In genomic region chr17:75137762-75138161, GRCh38 we compare ENCODE assay signal across 1 cellular context. TPM values are rescaled to one million over a fixed set of nuclear protein-coding genes. Genes with fewer than 3 reads are reported as not detected.
"Had no signal": no experiment of that assay in that cellular context is flagged by ENCODE, and none has a peak within 500 bp of the region (broad histone marks: within the 10 kb centered on the region; RNA-seq: fewer than 3 reads in every experiment).

No MANE protein-coding gene starts in this region.

RNA-seq across cellular contexts. Expression of gene SLC16A5, which starts 50.0 kb away (rescaled TPM):
- total RNA-seq: SK-MEL-5 had no signal
